1 cellular context compared by ENCODE assay signal in genomic region chr1:236394016-236394481, GRCh38.
A peak's percentile ranks its signal among the peaks of the same experiment; 100 is the strongest.
TF ChIP-seq lines count a peak whose summit lies in the region.

Gene EDARADD (plus strand): TSS chr1:236394286. CDS start chr1:236394445, 159 bp downstream.

TF ChIP-seq in K562, 482 proteins besides CTCF, POLR2A, EP300 and RAD21 (continued from another document and continues in another):
- TF ChIP-seq ZNF398 (CRISPR knock-in tag; IDR thresholded peaks at IDR 0.05) (no peak), MEF2A (IDR thresholded peaks at IDR 0.05; ENCODE audit: control insufficient read depth, low read depth, low read length) (no peak), ZNF75A (CRISPR knock-in tag; IDR thresholded peaks at IDR 0.05) (no peak), ZBTB40 (IDR thresholded peaks at IDR 0.05) (no peak; the same call in 1 of the 2 replicates), ZBTB40 (CRISPR knock-in tag; IDR thresholded peaks at IDR 0.05) (no peak), ZNF583 (CRISPR knock-in tag; IDR thresholded peaks at IDR 0.05) (no peak), ZNF324 (CRISPR knock-in tag; IDR thresholded peaks at IDR 0.05) (no peak), ZNF318 (IDR thresholded peaks at IDR 0.05; ENCODE audit: borderline replicate concordance in 1 of 2, low read depth in 1 of 2) (no peak), CBFA2T3 (IDR thresholded peaks at IDR 0.05) (no peak), KDM2B (CRISPR knock-in tag; IDR thresholded peaks at IDR 0.05) (0 out of 2 replicates have a peak, but pooled peaks have one; percentile 16), MYBL2 (IDR thresholded peaks at IDR 0.05; ENCODE audit: low read depth) (no peak), MYBL2 (CRISPR knock-in tag; IDR thresholded peaks at IDR 0.05; ENCODE audit: borderline replicate concordance) (no peak), ZNF316 (IDR thresholded peaks at IDR 0.05) (no peak), TEAD4 (IDR thresholded peaks at IDR 0.05; ENCODE audit: low read length) (peak; percentile 58; the same call in 1 of the 2 replicates), TEAD4 (CRISPR knock-in tag; IDR thresholded peaks at IDR 0.05; ENCODE audit: borderline replicate concordance) (no peak), MTA3 (IDR thresholded peaks at IDR 0.05; ENCODE audit: borderline replicate concordance) (no peak), MIER1 (IDR thresholded peaks at IDR 0.05; ENCODE audit: low read depth) (no peak), PML (IDR thresholded peaks at IDR 0.05; ENCODE audit: low read length) (no peak; the same call in 1 of the 2 replicates), CC2D1A (IDR thresholded peaks at IDR 0.05) (no peak), PCBP1 (IDR thresholded peaks at IDR 0.05; ENCODE audit: low read depth, low read length, poor library complexity, severe bottlenecking) (no peak), CTBP1 (IDR thresholded peaks at IDR 0.05; ENCODE audit: borderline replicate concordance) (peak; percentile 44; the same call in 1 of the 2 replicates), NEUROD1 (IDR thresholded peaks at IDR 0.05; ENCODE audit: borderline replicate concordance, low read depth, low read length, partially characterized antibody) (no peak), PATZ1 (CRISPR knock-in tag; IDR thresholded peaks at IDR 0.05; ENCODE audit: borderline replicate concordance) (no peak), MLLT1 (IDR thresholded peaks at IDR 0.05) (no peak), UBTF (IDR thresholded peaks at IDR 0.05; ENCODE audit: borderline replicate concordance in 1 of 2, low read depth in 2 of 2, low read length in 2 of 2) (no peak), GTF2F1 (IDR thresholded peaks at IDR 0.05; ENCODE audit: low read depth, low read length) (no peak), NCOA6 (IDR thresholded peaks at IDR 0.05) (no peak), ETV5 (CRISPR knock-in tag; IDR thresholded peaks at IDR 0.05; ENCODE audit: low read depth) (no peak), ZNF184 (CRISPR knock-in tag; IDR thresholded peaks at IDR 0.05) (no peak)
